15 cellular contexts compared by ENCODE assay signal in genomic region chr5:59596586-59597348, GRCh38.
A peak's percentile ranks its signal among the peaks of the same experiment; 100 is the strongest.
DNase-seq lines count a peak whose midpoint lies in the region; ATAC-seq and TF ChIP-seq lines count a peak whose summit lies in the region.
"Had no signal": no experiment of that assay in that cellular context is flagged by ENCODE, and none has a peak within 500 bp of the region (broad histone marks: within the 10 kb centered on the region; RNA-seq: fewer than 3 reads in every experiment).

No MANE protein-coding gene starts in this region.

- H2AFZ ChIP-seq in osteoblast (ENCODE audit: low read length), result no peak overlapping the region

- no peak for ATAC-seq in HG03280 (IDR thresholded peaks at IDR 0.05; ENCODE audit: unreplicated experiment)

- peak overlapping the region; percentile 27 for H3K27ac ChIP-seq in osteoblast (ENCODE audit: low read depth, low read length)
- H3K27ac ChIP-seq: adrenal gland, pancreas had no signal

- no peaks in the 10 kb centered on the region for H4K20me1 ChIP-seq in osteoblast (ENCODE audit: insufficient read depth, low read length)

- DNase-seq in GF-D8 (lab: John Stamatoyannopoulos, UW), result peak; percentile 4
- peak; percentile 77 for DNase-seq in NOMO-1 treated with DMSO at 0.1 percent for 48 hours (lab: John Stamatoyannopoulos, UW; ENCODE audit: unreplicated experiment)
- DNase-seq in choroid plexus epithelial cell (ENCODE audit: low read depth), result peak; percentile 77
- peak; percentile 25 for DNase-seq in osteoblast (ENCODE audit: insufficient read length, low spot score, missing footprints)
- DNase-seq in foreskin melanocyte, result no peak
- no peak for DNase-seq in cerebellar cortex (ENCODE audit: low spot score)
- DNase-seq in activated gamma-delta T cell treated with Interleukin-2 at 50 U/mL for 16 hours, result no peak
- DNase-seq: adrenal gland; Caco-2; left cardiac atrium; NCI-H510A treated with DMSO at 0.1 percent for 48 hours; pancreas; stimulated activated CD4-positive, alpha-beta T cell treated with anti-CD3 and anti-CD28 coated beads, Interleukin-4, amount 100 ng/mL, for 24 hours; T-helper 2 cell had no signal

- peaks cover 11% of the 10 kb centered on the region for H3K4me1 ChIP-seq in osteoblast (ENCODE audit: insufficient read depth, low read length)
- H3K4me1 ChIP-seq: Caco-2 had no signal

- TF ChIP-seq CTCF in choroid plexus epithelial cell (conservative IDR thresholded peaks at IDR 0.05; ENCODE audit: low read depth, low read length) (no peak), osteoblast (IDR thresholded peaks at IDR 0.05; ENCODE audit: extremely low read depth, low read depth, low read length) (no peak)

- no peaks in the 10 kb centered on the region for H3K36me3 ChIP-seq in osteoblast (ENCODE audit: insufficient read depth, low read length)
- H3K36me3 ChIP-seq: adrenal gland, pancreas had no signal

- no peaks in the 10 kb centered on the region for H3K9me3 ChIP-seq in osteoblast (ENCODE audit: low read depth, low read length)
- H3K9me3 ChIP-seq: adrenal gland, Caco-2, pancreas had no signal

- H3K79me2 ChIP-seq in osteoblast (ENCODE audit: insufficient read depth, low read length), result no peaks in the 10 kb centered on the region

- no peak overlapping the region for H3K4me2 ChIP-seq in osteoblast (ENCODE audit: insufficient read depth, low read length)

- H3K4me3 ChIP-seq in choroid plexus epithelial cell (ENCODE audit: low read depth, low read length) (no peak overlapping the region), osteoblast (ENCODE audit: insufficient read depth, low read length) (no peak overlapping the region)
- H3K4me3 ChIP-seq: adrenal gland, pancreas had no signal

- H3K27me3 ChIP-seq in osteoblast (ENCODE audit: insufficient read depth, low read length), result no peaks in the 10 kb centered on the region
- H3K27me3 ChIP-seq: adrenal gland, pancreas had no signal

Comparison
In these comparisons a context has a peak if more than half of its experiments do, and no peak if none do; other contexts are left out.
1. DNase-seq: peak in GF-D8 (single experiment), NOMO-1 treated with DMSO at 0.1 percent for 48 hours (single experiment), choroid plexus epithelial cell (single experiment) and osteoblast (single experiment); none in foreskin melanocyte (single experiment), cerebellar cortex (single experiment) and activated gamma-delta T cell treated with Interleukin-2 at 50 U/mL for 16 hours (single experiment).